In the genomic region with DNA sequence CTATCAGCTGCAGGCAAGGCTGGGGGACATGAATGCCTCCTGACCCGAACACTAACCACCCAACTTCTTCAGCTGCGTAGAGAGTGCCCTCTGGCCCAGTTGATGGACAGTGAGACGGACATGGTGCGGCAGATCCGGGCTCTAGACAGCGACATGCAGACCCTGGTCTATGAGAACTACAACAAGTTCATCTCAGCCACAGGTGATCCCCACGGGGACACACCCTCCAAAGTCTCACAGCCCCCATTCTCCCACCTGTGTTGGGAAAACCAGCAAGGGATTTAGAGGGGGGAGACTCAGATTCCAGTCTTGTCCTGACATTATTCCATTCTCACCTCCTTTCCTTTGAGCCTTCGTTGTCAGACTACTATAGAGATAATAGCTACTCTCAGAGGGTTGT, we compare ENCODE assay signal across 1 cellular context.
TF ChIP-seq lines count a peak whose summit lies in the region.

No MANE protein-coding gene starts in this region.

TF ChIP-seq in GM12878, 131 proteins besides CTCF, POLR2A, EP300 and RAD21:
- TF ChIP-seq BCL11A (IDR thresholded peaks at IDR 0.05; ENCODE audit: low read depth, low read length) (no peak), SREBF1 (IDR thresholded peaks at IDR 0.05; ENCODE audit: low read length) (no peak), MTA2 (IDR thresholded peaks at IDR 0.05; ENCODE audit: low read depth) (no peak), SMAD5 (IDR thresholded peaks at IDR 0.05; ENCODE audit: low read depth) (no peak), SRF (IDR thresholded peaks at IDR 0.05; ENCODE audit: low read depth in 2 of 2, low read length in 2 of 2) (no peak), ZNF384 (IDR thresholded peaks at IDR 0.05; ENCODE audit: borderline replicate concordance, low read depth, low read length) (no peak), CHD1 (IDR thresholded peaks at IDR 0.05; ENCODE audit: low read depth, low read length) (no peak)
- TF ChIP-seq, protein P1, sequence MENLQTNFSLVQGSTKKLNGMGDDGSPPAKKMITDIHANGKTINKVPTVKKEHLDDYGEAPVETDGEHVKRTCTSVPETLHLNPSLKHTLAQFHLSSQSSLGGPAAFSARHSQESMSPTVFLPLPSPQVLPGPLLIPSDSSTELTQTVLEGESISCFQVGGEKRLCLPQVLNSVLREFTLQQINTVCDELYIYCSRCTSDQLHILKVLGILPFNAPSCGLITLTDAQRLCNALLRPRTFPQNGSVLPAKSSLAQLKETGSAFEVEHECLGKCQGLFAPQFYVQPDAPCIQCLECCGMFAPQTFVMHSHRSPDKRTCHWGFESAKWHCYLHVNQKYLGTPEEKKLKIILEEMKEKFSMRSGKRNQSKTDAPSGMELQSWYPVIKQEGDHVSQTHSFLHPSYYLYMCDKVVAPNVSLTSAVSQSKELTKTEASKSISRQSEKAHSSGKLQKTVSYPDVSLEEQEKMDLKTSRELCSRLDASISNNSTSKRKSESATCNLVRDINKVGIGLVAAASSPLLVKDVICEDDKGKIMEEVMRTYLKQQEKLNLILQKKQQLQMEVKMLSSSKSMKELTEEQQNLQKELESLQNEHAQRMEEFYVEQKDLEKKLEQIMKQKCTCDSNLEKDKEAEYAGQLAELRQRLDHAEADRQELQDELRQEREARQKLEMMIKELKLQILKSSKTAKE (IDR thresholded peaks at IDR 0.05; ENCODE audit: low read depth, poor library complexity, severe bottlenecking) = no peak
- TF ChIP-seq, protein P2, sequence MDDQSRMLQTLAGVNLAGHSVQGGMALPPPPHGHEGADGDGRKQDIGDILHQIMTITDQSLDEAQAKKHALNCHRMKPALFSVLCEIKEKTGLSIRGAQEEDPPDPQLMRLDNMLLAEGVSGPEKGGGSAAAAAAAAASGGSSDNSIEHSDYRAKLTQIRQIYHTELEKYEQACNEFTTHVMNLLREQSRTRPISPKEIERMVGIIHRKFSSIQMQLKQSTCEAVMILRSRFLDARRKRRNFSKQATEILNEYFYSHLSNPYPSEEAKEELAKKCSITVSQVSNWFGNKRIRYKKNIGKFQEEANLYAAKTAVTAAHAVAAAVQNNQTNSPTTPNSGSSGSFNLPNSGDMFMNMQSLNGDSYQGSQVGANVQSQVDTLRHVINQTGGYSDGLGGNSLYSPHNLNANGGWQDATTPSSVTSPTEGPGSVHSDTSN (IDR thresholded peaks at IDR 0.05; ENCODE audit: insufficient replicate concordance, low read depth, low read length) = no peak
- TF ChIP-seq, protein P3, sequence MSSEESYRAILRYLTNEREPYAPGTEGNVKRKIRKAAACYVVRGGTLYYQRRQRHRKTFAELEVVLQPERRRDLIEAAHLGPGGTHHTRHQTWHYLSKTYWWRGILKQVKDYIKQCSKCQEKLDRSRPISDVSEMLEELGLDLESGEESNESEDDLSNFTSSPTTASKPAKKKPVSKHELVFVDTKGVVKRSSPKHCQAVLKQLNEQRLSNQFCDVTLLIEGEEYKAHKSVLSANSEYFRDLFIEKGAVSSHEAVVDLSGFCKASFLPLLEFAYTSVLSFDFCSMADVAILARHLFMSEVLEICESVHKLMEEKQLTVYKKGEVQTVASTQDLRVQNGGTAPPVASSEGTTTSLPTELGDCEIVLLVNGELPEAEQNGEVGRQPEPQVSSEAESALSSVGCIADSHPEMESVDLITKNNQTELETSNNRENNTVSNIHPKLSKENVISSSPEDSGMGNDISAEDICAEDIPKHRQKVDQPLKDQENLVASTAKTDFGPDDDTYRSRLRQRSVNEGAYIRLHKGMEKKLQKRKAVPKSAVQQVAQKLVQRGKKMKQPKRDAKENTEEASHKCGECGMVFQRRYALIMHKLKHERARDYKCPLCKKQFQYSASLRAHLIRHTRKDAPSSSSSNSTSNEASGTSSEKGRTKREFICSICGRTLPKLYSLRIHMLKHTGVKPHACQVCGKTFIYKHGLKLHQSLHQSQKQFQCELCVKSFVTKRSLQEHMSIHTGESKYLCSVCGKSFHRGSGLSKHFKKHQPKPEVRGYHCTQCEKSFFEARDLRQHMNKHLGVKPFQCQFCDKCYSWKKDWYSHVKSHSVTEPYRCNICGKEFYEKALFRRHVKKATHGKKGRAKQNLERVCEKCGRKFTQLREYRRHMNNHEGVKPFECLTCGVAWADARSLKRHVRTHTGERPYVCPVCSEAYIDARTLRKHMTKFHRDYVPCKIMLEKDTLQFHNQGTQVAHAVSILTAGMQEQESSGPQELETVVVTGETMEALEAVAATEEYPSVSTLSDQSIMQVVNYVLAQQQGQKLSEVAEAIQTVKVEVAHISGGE (CRISPR knock-in tag; IDR thresholded peaks at IDR 0.05) = no peak
